ENCODE assay signal across 1 cellular context in the genomic region with DNA sequence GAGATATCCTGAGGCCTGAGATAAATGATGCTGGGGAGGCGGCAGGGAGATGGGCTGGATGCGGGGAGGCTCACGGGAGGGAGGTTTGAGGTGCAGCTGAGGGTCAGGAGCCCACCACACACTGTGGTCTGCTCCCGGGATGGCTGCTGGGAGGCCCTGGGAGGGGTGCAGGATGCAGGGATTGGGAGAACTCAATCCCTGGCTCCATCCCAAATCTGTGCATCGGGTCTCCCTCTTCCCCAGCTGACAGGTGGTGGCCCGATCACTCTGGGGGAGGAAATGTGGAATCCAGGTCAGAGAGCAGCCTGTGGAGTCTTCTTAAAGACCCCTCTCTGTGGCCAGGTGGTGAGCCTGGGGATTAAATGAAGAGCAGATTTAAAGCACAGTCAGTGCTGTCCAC.
TF ChIP-seq lines count a peak whose summit lies in the region.

No MANE protein-coding gene starts in this region.

TF ChIP-seq in K562, 482 proteins besides CTCF, POLR2A, EP300 and RAD21:
- TF ChIP-seq, protein P1, sequence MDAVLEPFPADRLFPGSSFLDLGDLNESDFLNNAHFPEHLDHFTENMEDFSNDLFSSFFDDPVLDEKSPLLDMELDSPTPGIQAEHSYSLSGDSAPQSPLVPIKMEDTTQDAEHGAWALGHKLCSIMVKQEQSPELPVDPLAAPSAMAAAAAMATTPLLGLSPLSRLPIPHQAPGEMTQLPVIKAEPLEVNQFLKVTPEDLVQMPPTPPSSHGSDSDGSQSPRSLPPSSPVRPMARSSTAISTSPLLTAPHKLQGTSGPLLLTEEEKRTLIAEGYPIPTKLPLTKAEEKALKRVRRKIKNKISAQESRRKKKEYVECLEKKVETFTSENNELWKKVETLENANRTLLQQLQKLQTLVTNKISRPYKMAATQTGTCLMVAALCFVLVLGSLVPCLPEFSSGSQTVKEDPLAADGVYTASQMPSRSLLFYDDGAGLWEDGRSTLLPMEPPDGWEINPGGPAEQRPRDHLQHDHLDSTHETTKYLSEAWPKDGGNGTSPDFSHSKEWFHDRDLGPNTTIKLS (IDR thresholded peaks at IDR 0.05; ENCODE audit: borderline replicate concordance, low read depth) = no peak
- TF ChIP-seq HLTF (IDR thresholded peaks at IDR 0.05) = no peak
- no peak for TF ChIP-seq ZNF644 (tag; IDR thresholded peaks at IDR 0.05; ENCODE audit: low read depth)
- 0 out of 2 replicates have a peak, but pooled peaks have one; percentile 17 for TF ChIP-seq POLR2G (IDR thresholded peaks at IDR 0.05; ENCODE audit: low read depth, low read length)
- no peak for TF ChIP-seq RUNX1 (IDR thresholded peaks at IDR 0.05; ENCODE audit: low read depth)
TF ChIP-seq in K562: peak in this region for 1.
